16 cellular contexts compared by ENCODE assay signal in genomic region chr1:41294213-41294612, GRCh38.
"Had no signal": no experiment of that assay in that cellular context is flagged by ENCODE, and none has a peak within 500 bp of the region (broad histone marks: within the 10 kb centered on the region; RNA-seq: fewer than 3 reads in every experiment).

No MANE protein-coding gene starts in this region.

- H3K4me3 ChIP-seq: dorsolateral prefrontal cortex, heart left ventricle, mucosa of descending colon, ovary, right lobe of liver, testis, tibial nerve had no signal

- ATAC-seq: esophagus mucosa; heart left ventricle; mucosa of descending colon; naive thymus-derived CD8-positive, alpha-beta T cell; right lobe of liver; stimulated activated effector memory CD8-positive, alpha-beta T cell treated with anti-CD3 and anti-CD28 coated beads, Interleukin-12 subunit alpha, Interleukin-12 subunit beta, amount 100 ng/mL, for 72 hours; stimulated activated naive CD8-positive, alpha-beta T cell treated with anti-CD3 and anti-CD28 coated beads, Interleukin-15, Interleukin-2, amounts not matched to agents 100 U/mL and 50 U/mL, for 24 hours had no signal

- H3K4me1 ChIP-seq: heart left ventricle, right lobe of liver, testis, tibial nerve had no signal

- H3K36me3 ChIP-seq: heart left ventricle, ovary, right lobe of liver, tibial nerve had no signal

- H3K27ac ChIP-seq: dorsolateral prefrontal cortex, heart left ventricle, ovary, right lobe of liver, testis, tibial nerve had no signal

- H3K27me3 ChIP-seq: ovary, right lobe of liver, testis had no signal

- DNase-seq: cortex of kidney; effector CD8-positive, alpha-beta T cell; heart left ventricle; hippocampal formation; mucosa of descending colon; naive thymus-derived CD8-positive, alpha-beta T cell; ovary; right lobe of liver; stimulated activated CD4-positive, alpha-beta T cell treated with anti-CD3 and anti-CD28 coated beads, Interleukin-4, amount 100 ng/mL, for 1 hour; stimulated activated CD8-positive, alpha-beta memory T cell treated with anti-CD3 and anti-CD28 coated beads, Interleukin-4, amount 100 ng/mL, for 48 hours; stimulated activated naive CD8-positive, alpha-beta T cell treated with anti-CD3 and anti-CD28 coated beads, Interleukin-15, Interleukin-2, amounts not matched to agents 100 U/mL and 50 U/mL, for 24 hours had no signal

- H3K9me3 ChIP-seq: heart left ventricle, mucosa of descending colon, ovary, right lobe of liver, testis, tibial nerve had no signal
